In genomic region chr17:6556121-6557039, GRCh38 we compare ENCODE assay signal across 8 cellular contexts. TPM values are rescaled to one million over a fixed set of nuclear protein-coding genes. Genes with fewer than 3 reads are reported as not detected.
DNase-seq lines count a peak whose midpoint lies in the region; ATAC-seq and TF ChIP-seq lines count a peak whose summit lies in the region.

PITPNM3 (minus strand) TSS chr17:6556555; CDS start chr17:6556406, 149 bp downstream.

- H3K27me3 Mint-ChIP-seq in activated CD4-positive, alpha-beta T cell treated with anti-CD3 and anti-CD28 coated beads for 36 hours: peaks cover 40% of the 10 kb centered on the region

- peaks cover 6% of the 10 kb centered on the region for H3K4me1 Mint-ChIP-seq in activated CD4-positive, alpha-beta T cell treated with anti-CD3 and anti-CD28 coated beads for 36 hours

- H3K27ac ChIP-seq in brain microvascular endothelial cell (no peak within 1 kb of the TSS), left lung (peak within 1 kb of the TSS; percentile 61 to 62), temporal lobe (ENCODE audit: low read depth, low read length) (peak within 1 kb of the TSS; percentile 27)

- in situ Hi-C loops in brain microvascular endothelial cell (cut with HindIII; ENCODE audit: low pct_ligation_motif_present, low sequenced_read_pairs): no loop called here

- peaks cover 19% of the 10 kb centered on the region for H3K27me3 ChIP-seq in brain microvascular endothelial cell (replicated peaks)
- peaks cover 15 to 54% of the 10 kb centered on the region in 2 donors for H3K27me3 ChIP-seq in left lung

- intact Hi-C loops in activated CD4-positive, alpha-beta T cell treated with anti-CD3 and anti-CD28 coated beads for 36 hours (cut with DNase I, micrococcal nuclease): no loop called here
- intact Hi-C loops in left lung (cut with DNase I): no loop called here

- DNase-seq in activated CD4-positive, alpha-beta T cell treated with anti-CD3 and anti-CD28 coated beads for 36 hours: no peak
- DNase-seq in activated CD4-positive, alpha-beta T cell treated with anti-CD3 and anti-CD28 coated beads for 48 hours: no peak
- no peak for DNase-seq in brain microvascular endothelial cell
- peak; percentile 42 to 86 for DNase-seq in left lung
- no peak for DNase-seq in RKO (ENCODE audit: low spot score)

- H3K36me3 Mint-ChIP-seq in activated CD4-positive, alpha-beta T cell treated with anti-CD3 and anti-CD28 coated beads for 36 hours (ENCODE audit: low read depth): no peaks in the 10 kb centered on the region

- H3K4me1 ChIP-seq in left lung: peaks cover 4 to 22% of the 10 kb centered on the region in 2 donors

- no peaks in the 10 kb centered on the region for H3K9me3 ChIP-seq in left lung

- CTCF ChIA-PET in activated CD4-positive, alpha-beta T cell treated with anti-CD3 and anti-CD28 coated beads for 36 hours (lab: Charles Lee): no interaction called here

- H3K27ac Mint-ChIP-seq in activated CD4-positive, alpha-beta T cell treated with anti-CD3 and anti-CD28 coated beads for 36 hours: no peak within 1 kb of the TSS

- H3K9me3 Mint-ChIP-seq in activated CD4-positive, alpha-beta T cell treated with anti-CD3 and anti-CD28 coated beads for 36 hours (ENCODE audit: low read depth): no peaks in the 10 kb centered on the region

- POLR2A ChIA-PET in activated CD4-positive, alpha-beta T cell treated with anti-CD3 and anti-CD28 coated beads for 36 hours (lab: Charles Lee): no interaction called here

- H3K36me3 ChIP-seq in brain microvascular endothelial cell (replicated peaks) (no peaks in the 10 kb centered on the region), left lung (no peaks in the 10 kb centered on the region)

- H3K4me3 ChIP-seq in brain microvascular endothelial cell (ENCODE audit: low read depth, low read length) (peak within 1 kb of the TSS; percentile 42), left lung (peak within 1 kb of the TSS; percentile 49 to 51)

- ATAC-seq in activated CD4-positive, alpha-beta T cell treated with anti-CD3 and anti-CD28 coated beads for 36 hours: no peak
- ATAC-seq in left lung (peak; percentile 52), HG03432 (IDR thresholded peaks at IDR 0.05; ENCODE audit: unreplicated experiment) (no peak), GM21423 (IDR thresholded peaks at IDR 0.05; ENCODE audit: unreplicated experiment) (no peak)

- peak within 1 kb of the TSS; percentile 40 for H3K4me3 Mint-ChIP-seq in activated CD4-positive, alpha-beta T cell treated with anti-CD3 and anti-CD28 coated beads for 36 hours

- TF ChIP-seq CTCF in brain microvascular endothelial cell (IDR thresholded peaks at IDR 0.05; ENCODE audit: low read depth, low read length, missing control alignments) (no peak), left lung (IDR thresholded peaks at IDR 0.05) (no peak)

RNA-seq across cellular contexts. Expression of gene PITPNM3, which starts in this region (rescaled TPM):
- total RNA-seq in activated CD4-positive, alpha-beta T cell treated with anti-CD3 and anti-CD28 coated beads for 36 hours: under 1 TPM; 0.69 to 0.72 TPM
- total RNA-seq in left lung: 10 to 100 TPM; 12.3 to 13.8 TPM
- 9.6 TPM for total RNA-seq in temporal lobe

Comparison
In these comparisons a context has a peak if more than half of its experiments do, and no peak if none do; other contexts are left out.
1. DNase-seq: peak in left lung (2 of 2); none in activated CD4-positive, alpha-beta T cell treated with anti-CD3 and anti-CD28 coated beads for 36 hours (single experiment), activated CD4-positive, alpha-beta T cell treated with anti-CD3 and anti-CD28 coated beads for 48 hours (single experiment), brain microvascular endothelial cell (single experiment) and RKO (single experiment).